ENCODE assay signal across 32 cellular contexts in the genomic region with DNA sequence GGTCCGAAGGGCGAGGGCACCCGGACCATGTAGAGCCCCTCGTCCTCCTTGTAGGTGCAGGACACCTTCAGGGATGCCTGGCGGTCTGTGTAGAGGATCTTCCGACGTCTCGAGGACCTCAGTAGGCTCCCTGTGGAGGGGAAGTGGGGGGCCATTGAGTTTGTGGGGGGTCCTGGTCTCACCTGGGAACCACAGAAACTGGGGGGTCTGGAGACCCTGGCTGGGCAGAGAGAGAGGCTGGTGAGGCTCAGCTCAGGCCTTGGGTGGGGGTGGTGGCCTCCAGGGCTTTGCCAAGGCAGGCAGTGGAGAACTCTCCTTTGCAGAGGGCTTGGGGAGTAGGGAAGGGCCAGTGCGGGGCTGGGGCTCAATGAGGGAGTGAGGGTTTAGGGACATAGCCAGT. TPM values are rescaled to one million over a fixed set of nuclear protein-coding genes. Genes with fewer than 3 reads are reported as not detected.
"Had no signal": no experiment of that assay in that cellular context is flagged by ENCODE, and none has a peak within 500 bp of the region (broad histone marks: within the 10 kb centered on the region; RNA-seq: fewer than 3 reads in every experiment).

No MANE protein-coding gene starts in this region.

- H3K9me3 ChIP-seq: heart right ventricle, left lung, mucosa of descending colon, ovary, right atrium auricular region, suprapubic skin, thoracic aorta, tibial artery, upper lobe of right lung had no signal

- H3K4me2 ChIP-seq: hepatocyte had no signal

- H3K4me1 Mint-ChIP-seq: memory B cell; naive thymus-derived CD4-positive, alpha-beta T cell had no signal

- H3K4me3 Mint-ChIP-seq: memory B cell; naive thymus-derived CD4-positive, alpha-beta T cell; natural killer cell treated with Interleukin-12 subunit alpha and Interleukin-12 subunit beta and Interleukin-15 and Interleukin-18, amount 100 ng/mL, for 72 hours; stimulated activated naive CD8-positive, alpha-beta T cell treated with anti-CD3 and anti-CD28 coated beads, Interleukin-15, Interleukin-2, amounts not matched to agents 100 ng/mL and 50 ng/mL, for 24 hours had no signal

- H2AFZ ChIP-seq: hepatocyte had no signal

- H3K27me3 Mint-ChIP-seq: stimulated activated naive CD8-positive, alpha-beta T cell treated with anti-CD3 and anti-CD28 coated beads, Interleukin-15, Interleukin-2, amounts not matched to agents 100 ng/mL and 50 ng/mL, for 24 hours had no signal

- H3K27ac Mint-ChIP-seq: memory B cell; naive thymus-derived CD4-positive, alpha-beta T cell; natural killer cell treated with Interleukin-12 subunit alpha and Interleukin-12 subunit beta and Interleukin-15 and Interleukin-18, amount 100 ng/mL, for 72 hours; progenitor cell of endocrine pancreas; stimulated activated naive CD8-positive, alpha-beta T cell treated with anti-CD3 and anti-CD28 coated beads, Interleukin-15, Interleukin-2, amounts not matched to agents 100 ng/mL and 50 ng/mL, for 24 hours had no signal

- H3K79me2 ChIP-seq: hepatocyte had no signal

- H3K36me3 ChIP-seq: left lung, ovary, suprapubic skin, thoracic aorta, tibial artery, upper lobe of right lung had no signal

- H3K9me3 Mint-ChIP-seq: memory B cell; natural killer cell treated with Interleukin-12 subunit alpha and Interleukin-12 subunit beta and Interleukin-15 and Interleukin-18, amount 100 ng/mL, for 72 hours; stimulated activated naive CD8-positive, alpha-beta T cell treated with anti-CD3 and anti-CD28 coated beads, Interleukin-15, Interleukin-2, amounts not matched to agents 100 ng/mL and 50 ng/mL, for 24 hours had no signal

- DNase-seq: heart right ventricle; islet precursor cell; kidney glomerular epithelial cell; left colon; left lung; midbrain; mucosa of descending colon; naive thymus-derived CD4-positive, alpha-beta T cell; ovary; stimulated activated CD4-positive, alpha-beta T cell treated with anti-CD3 and anti-CD28 coated beads, Interleukin-12 subunit alpha, Interleukin-12 subunit beta, amount 100 ng/mL, for 4 hours; stimulated activated CD4-positive, alpha-beta T cell treated with anti-CD3 and anti-CD28 coated beads, Interleukin-15, amount 100 ng/mL, for 24 hours; stimulated activated CD4-positive, alpha-beta T cell treated with anti-CD3 and anti-CD28 coated beads, Interleukin-2, amount 100 ng/mL, for 24 hours; stimulated activated CD4-positive, alpha-beta T cell treated with anti-CD3 and anti-CD28 coated beads, Interleukin-4, amount 100 ng/mL, for 1 hour; stimulated activated naive CD4-positive, alpha-beta T cell; tibial artery; trophoblast cell; upper lobe of right lung had no signal

- H3K4me1 ChIP-seq: left lung, tibial artery, upper lobe of right lung had no signal

- H3K27me3 ChIP-seq: heart right ventricle, hepatocyte, ovary, right atrium auricular region, suprapubic skin, tibial artery, upper lobe of right lung had no signal

- H3K27ac ChIP-seq: hepatocyte, left lung, ovary, skin epidermis, suprapubic skin, thoracic aorta, tibial artery, upper lobe of right lung had no signal

- ATAC-seq: heart right ventricle; left colon; left lung; mucosa of descending colon; naive thymus-derived CD4-positive, alpha-beta T cell; natural killer cell treated with Interleukin-12 subunit alpha and Interleukin-12 subunit beta and Interleukin-15 and Interleukin-18, amount 100 ng/mL, for 72 hours; sciatic nerve; upper lobe of right lung had no signal

- H3K36me3 Mint-ChIP-seq: memory B cell; naive thymus-derived CD4-positive, alpha-beta T cell; natural killer cell treated with Interleukin-12 subunit alpha and Interleukin-12 subunit beta and Interleukin-15 and Interleukin-18, amount 100 ng/mL, for 72 hours had no signal

- H3K4me3 ChIP-seq: heart right ventricle, hepatocyte, left lung, mucosa of descending colon, ovary, right atrium auricular region, skin epidermis, suprapubic skin, thoracic aorta, tibial artery, upper lobe of right lung had no signal

RNA-seq across cellular contexts. Expression of a gene that starts 19.0 kb away (rescaled TPM):
- total RNA-seq: lung microvascular endothelial cell; naive thymus-derived CD4-positive, alpha-beta T cell; natural killer cell treated with Interleukin-12 subunit alpha and Interleukin-12 subunit beta and Interleukin-15 and Interleukin-18, amount 100 ng/mL, for 72 hours had no signal
- polyA plus RNA-seq: naive thymus-derived CD4-positive, alpha-beta T cell; neural cell had no signal

RNA-seq across cellular contexts. Expression of a gene that starts 50.0 kb away (rescaled TPM):
- total RNA-seq: lung microvascular endothelial cell; mesenteric fat pad; myocyte; naive thymus-derived CD4-positive, alpha-beta T cell; natural killer cell treated with Interleukin-12 subunit alpha and Interleukin-12 subunit beta and Interleukin-15 and Interleukin-18, amount 100 ng/mL, for 72 hours; pulmonary artery endothelial cell; sciatic nerve had no signal
- polyA plus RNA-seq: naive thymus-derived CD4-positive, alpha-beta T cell; neural cell had no signal
